8 cellular contexts compared by ENCODE assay signal in the genomic region with DNA sequence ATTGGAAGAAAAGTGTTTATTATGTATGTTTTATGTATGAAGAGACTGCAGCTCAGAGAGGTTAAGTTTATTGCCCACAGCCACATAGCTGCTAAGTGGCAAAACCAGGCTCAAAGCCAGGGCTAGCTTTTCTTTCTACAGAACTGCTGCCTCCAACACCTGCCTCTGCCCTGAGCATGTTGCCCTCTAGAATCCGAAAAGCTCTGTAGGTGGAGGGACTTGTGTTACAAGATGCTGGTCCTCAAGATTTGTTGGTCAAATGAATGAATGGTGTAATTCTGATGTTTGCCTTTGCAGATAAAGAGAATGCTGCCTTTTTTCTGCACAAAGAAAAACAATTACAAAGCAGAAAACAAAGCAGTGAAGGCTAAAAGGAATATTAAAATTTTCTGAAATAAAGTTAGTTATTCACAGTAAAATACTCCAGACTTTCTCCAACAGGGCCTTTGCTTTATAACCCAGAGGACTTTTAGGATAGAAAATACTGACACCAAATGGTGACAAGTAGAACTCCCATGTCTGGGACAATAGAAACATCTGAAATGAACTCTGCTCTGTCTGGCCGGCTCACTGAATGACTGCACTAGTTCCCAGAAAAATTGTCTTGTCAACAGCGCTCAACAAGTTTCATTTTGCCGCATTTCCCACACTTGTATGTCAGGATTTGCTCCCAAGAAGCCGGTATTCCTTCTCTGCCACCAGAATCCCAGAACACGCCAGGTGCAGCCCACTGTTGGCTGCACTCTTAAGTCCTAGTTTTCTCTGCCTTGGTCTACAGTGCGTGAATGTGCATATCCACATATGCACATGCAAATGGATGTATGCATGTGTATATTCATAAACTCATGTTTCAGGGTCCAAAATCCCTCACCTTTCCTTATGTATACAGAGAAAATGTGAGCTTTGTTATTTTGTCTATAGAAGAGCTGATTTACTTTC. TPM values are rescaled to one million over a fixed set of nuclear protein-coding genes. Genes with fewer than 3 reads are reported as not detected.
A peak's percentile ranks its signal among the peaks of the same experiment; 100 is the strongest.
DNase-seq lines count a peak whose midpoint lies in the region; ATAC-seq, FAIRE-seq and TF ChIP-seq lines count a peak whose summit lies in the region.

No MANE protein-coding gene starts in this region.

- no peaks in the 10 kb centered on the region for H3K36me3 Mint-ChIP-seq in activated naive CD8-positive, alpha-beta T cell treated with anti-CD3 and anti-CD28 coated beads, Interleukin-2, amount 10 ng/mL, durations not matched to agents 7 days and 5 days
- H3K36me3 Mint-ChIP-seq in activated naive CD8-positive, alpha-beta T cell treated with anti-CD3 and anti-CD28 coated beads for 36 hours, result no peaks in the 10 kb centered on the region

- no peaks in the 10 kb centered on the region for H3K9me3 ChIP-seq in HEK293 (ENCODE audit: control insufficient read depth, insufficient read depth, low read depth, low read length)
- H3K9me3 ChIP-seq in thymus (ENCODE audit: control insufficient read depth), result no peaks in the 10 kb centered on the region

- WGBS in thymus, result 49% methylated on average over 7 of the region's 7 CpGs

- H3K4me1 Mint-ChIP-seq in activated naive CD8-positive, alpha-beta T cell treated with anti-CD3 and anti-CD28 coated beads, Interleukin-2, amount 10 ng/mL, durations not matched to agents 7 days and 5 days, result peaks cover 13% of the 10 kb centered on the region
- H3K4me1 Mint-ChIP-seq in activated naive CD8-positive, alpha-beta T cell treated with anti-CD3 and anti-CD28 coated beads for 36 hours, result peaks cover 23% of the 10 kb centered on the region

- CTCF ChIA-PET in HEK293 (lab: Yijun Ruan, JAX), result interaction anchor here (0.6 to 7.4 kb wide), 20 partner anchors 8 to 920 kb away, joined by 3 to 131 read pairs (median 4); partner anchors contain the start of gene BLNK

- no peaks in the 10 kb centered on the region for H3K4me1 ChIP-seq in HEK293 (ENCODE audit: control insufficient read depth, insufficient read depth, low read length)
- H3K4me1 ChIP-seq in thymus (ENCODE audit: control insufficient read depth, insufficient read depth, low read length), result peaks cover 42% of the 10 kb centered on the region

- no peak for DNase-seq in activated naive CD8-positive, alpha-beta T cell treated with anti-CD3 and anti-CD28 coated beads, Interleukin-2, amount 10 ng/mL, durations not matched to agents 7 days and 5 days
- DNase-seq in activated naive CD8-positive, alpha-beta T cell treated with anti-CD3 and anti-CD28 coated beads for 36 hours, result no peak
- peak; percentile 17 for DNase-seq in NCI-H2029 treated with DMSO at 0.1 percent for 48 hours (lab: John Stamatoyannopoulos, UW)
- peak; percentile 51 for DNase-seq in astrocyte of the hippocampus (ENCODE audit: low read depth, low spot score)
- DNase-seq in activated CD4-positive, alpha-beta T cell treated with anti-CD3 and anti-CD28 coated beads, Interleukin-2, amount 50 U/mL, for 4 hours, result no peak

- H3K27me3 Mint-ChIP-seq in activated naive CD8-positive, alpha-beta T cell treated with anti-CD3 and anti-CD28 coated beads, Interleukin-2, amount 10 ng/mL, durations not matched to agents 7 days and 5 days, result peaks cover 8% of the 10 kb centered on the region
- H3K27me3 Mint-ChIP-seq in activated naive CD8-positive, alpha-beta T cell treated with anti-CD3 and anti-CD28 coated beads for 36 hours, result no peaks in the 10 kb centered on the region

- POLR2A ChIA-PET in activated naive CD8-positive, alpha-beta T cell treated with anti-CD3 and anti-CD28 coated beads, Interleukin-2, amount 10 ng/mL, durations not matched to agents 7 days and 5 days (lab: Charles Lee), result no interaction called here
- POLR2A ChIA-PET in HEK293 (lab: Yijun Ruan, JAX), result no interaction called here

- H3K4me3 ChIP-seq in HEK293 (ENCODE audit: low read depth, low read length) (no peak overlapping the region), thymus (ENCODE audit: low read length) (peak overlapping the region; percentile 7)

- no peak overlapping the region for H3K4me3 Mint-ChIP-seq in activated naive CD8-positive, alpha-beta T cell treated with anti-CD3 and anti-CD28 coated beads, Interleukin-2, amount 10 ng/mL, durations not matched to agents 7 days and 5 days
- H3K4me3 Mint-ChIP-seq in activated naive CD8-positive, alpha-beta T cell treated with anti-CD3 and anti-CD28 coated beads for 36 hours, result no peak overlapping the region

- no peak overlapping the region for H3K27ac Mint-ChIP-seq in activated naive CD8-positive, alpha-beta T cell treated with anti-CD3 and anti-CD28 coated beads, Interleukin-2, amount 10 ng/mL, durations not matched to agents 7 days and 5 days
- H3K27ac Mint-ChIP-seq in activated naive CD8-positive, alpha-beta T cell treated with anti-CD3 and anti-CD28 coated beads for 36 hours, result no peak overlapping the region

- no peaks in the 10 kb centered on the region for H3K27me3 ChIP-seq in thymus (ENCODE audit: control insufficient read depth, insufficient read depth)

- peak; percentile 95 for FAIRE-seq in islet of Langerhans (lab: Jason Lieb, UNC)

- H3K9me3 Mint-ChIP-seq in activated naive CD8-positive, alpha-beta T cell treated with anti-CD3 and anti-CD28 coated beads, Interleukin-2, amount 10 ng/mL, durations not matched to agents 7 days and 5 days, result no peaks in the 10 kb centered on the region
- H3K9me3 Mint-ChIP-seq in activated naive CD8-positive, alpha-beta T cell treated with anti-CD3 and anti-CD28 coated beads for 36 hours, result no peaks in the 10 kb centered on the region

- H3K36me3 ChIP-seq in HEK293 (ENCODE audit: control insufficient read depth in 2 of 2, insufficient read depth in 1 of 2, low read length in 2 of 2) (no peaks in the 10 kb centered on the region), thymus (ENCODE audit: control insufficient read depth, insufficient read depth) (no peaks in the 10 kb centered on the region)

- H3K27ac ChIP-seq in HEK293 (ENCODE audit: extremely low read depth, low read depth, low read length) (no peak overlapping the region), thymus (ENCODE audit: low read depth) (peak overlapping the region; percentile 33)

- peak; percentile 71 for ATAC-seq in activated naive CD8-positive, alpha-beta T cell treated with anti-CD3 and anti-CD28 coated beads, Interleukin-2, amount 10 ng/mL, durations not matched to agents 7 days and 5 days (ENCODE audit: low read depth)

- 0 out of 2 replicates have a peak, but pooled peaks have one; percentile 18 for TF ChIP-seq CTCF in HEK293 (tag by site-specific recombination; IDR thresholded peaks at IDR 0.05)

TF ChIP-seq in HEK293, 187 proteins besides CTCF, POLR2A, EP300 and RAD21:
- TF ChIP-seq ZNF654 (tag by site-specific recombination; IDR thresholded peaks at IDR 0.05; ENCODE audit: low read depth) (peak; percentile 76), ZNF37A (tag by site-specific recombination; IDR thresholded peaks at IDR 0.05) (no peak), ZNF660 (tag by site-specific recombination; IDR thresholded peaks at IDR 0.05) (peak; percentile 32; the same call in 1 of the 2 replicates)
- TF ChIP-seq, protein P1, sequence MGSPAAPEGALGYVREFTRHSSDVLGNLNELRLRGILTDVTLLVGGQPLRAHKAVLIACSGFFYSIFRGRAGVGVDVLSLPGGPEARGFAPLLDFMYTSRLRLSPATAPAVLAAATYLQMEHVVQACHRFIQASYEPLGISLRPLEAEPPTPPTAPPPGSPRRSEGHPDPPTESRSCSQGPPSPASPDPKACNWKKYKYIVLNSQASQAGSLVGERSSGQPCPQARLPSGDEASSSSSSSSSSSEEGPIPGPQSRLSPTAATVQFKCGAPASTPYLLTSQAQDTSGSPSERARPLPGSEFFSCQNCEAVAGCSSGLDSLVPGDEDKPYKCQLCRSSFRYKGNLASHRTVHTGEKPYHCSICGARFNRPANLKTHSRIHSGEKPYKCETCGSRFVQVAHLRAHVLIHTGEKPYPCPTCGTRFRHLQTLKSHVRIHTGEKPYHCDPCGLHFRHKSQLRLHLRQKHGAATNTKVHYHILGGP (tag by site-specific recombination; IDR thresholded peaks at IDR 0.05), result no peak

RNA-seq across cellular contexts. Expression of gene DNTT, which starts 11.0 kb away (rescaled TPM):
- not detected for total RNA-seq in activated naive CD8-positive, alpha-beta T cell treated with anti-CD3 and anti-CD28 coated beads, Interleukin-2, amount 10 ng/mL, durations not matched to agents 7 days and 5 days
- total RNA-seq in activated naive CD8-positive, alpha-beta T cell treated with anti-CD3 and anti-CD28 coated beads for 36 hours, result not detected
- 38.4 TPM for polyA plus RNA-seq in thymus

RNA-seq across cellular contexts. Expression of gene BLNK, which starts 21.9 kb away (rescaled TPM):
- total RNA-seq in activated naive CD8-positive, alpha-beta T cell treated with anti-CD3 and anti-CD28 coated beads, Interleukin-2, amount 10 ng/mL, durations not matched to agents 7 days and 5 days, result under 1 TPM; 0.43 to 0.44 TPM
- total RNA-seq in activated naive CD8-positive, alpha-beta T cell treated with anti-CD3 and anti-CD28 coated beads for 36 hours, result 1 to 10 TPM in 1 of 2 experiments, under 1 TPM in 1; 0.94 to 1.3 TPM
- 11.2 TPM for polyA plus RNA-seq in thymus

Comparison
In these comparisons a context has a peak if more than half of its experiments do, and no peak if none do; other contexts are left out.
1. DNase-seq: peak in NCI-H2029 treated with DMSO at 0.1 percent for 48 hours (single experiment) and astrocyte of the hippocampus (single experiment); none in activated naive CD8-positive, alpha-beta T cell treated with anti-CD3 and anti-CD28 coated beads, Interleukin-2, amount 10 ng/mL, durations not matched to agents 7 days and 5 days (single experiment), activated naive CD8-positive, alpha-beta T cell treated with anti-CD3 and anti-CD28 coated beads for 36 hours (single experiment) and activated CD4-positive, alpha-beta T cell treated with anti-CD3 and anti-CD28 coated beads, Interleukin-2, amount 50 U/mL, for 4 hours (0 of 2).